ENCODE assay signal across 8 cellular contexts in the genomic region with DNA sequence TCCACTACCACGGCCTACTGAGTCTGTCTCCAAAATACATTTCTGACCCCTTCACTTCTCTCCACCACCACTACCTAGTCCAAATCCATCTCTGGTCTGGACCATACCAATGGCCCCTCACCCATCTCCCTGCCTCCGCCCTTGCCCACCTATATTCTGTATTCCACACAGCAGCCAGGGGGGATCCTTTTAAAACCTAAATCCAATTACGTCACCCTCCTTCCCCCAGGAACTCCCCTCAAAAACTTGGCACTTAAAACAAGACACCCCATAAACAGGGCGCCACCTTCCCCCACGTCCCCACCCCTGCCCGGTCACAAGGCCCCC. TPM values are rescaled to one million over a fixed set of nuclear protein-coding genes. Genes with fewer than 3 reads are reported as not detected.
DNase-seq lines count a peak whose midpoint lies in the region; ATAC-seq and TF ChIP-seq lines count a peak whose summit lies in the region.

No MANE protein-coding gene starts in this region.

- peak overlapping the region; percentile 96 for H3K27ac Mint-ChIP-seq in CD8-positive, alpha-beta T cell

- BruUV-seq in PC-9 (replicated peaks; lab: Mats Ljungman, UMichigan) = no TSS peak

- intact Hi-C loops in CD8-positive, alpha-beta T cell (cut with DNase I, micrococcal nuclease) = loop anchor here (1.0 to 10.0 kb wide), 4 partner anchors 71 to 404 kb away; a partner anchor contains a TSS
- intact Hi-C loops in PC-9 (cut with micrococcal nuclease; ENCODE audit: unreplicated experiment) (loop anchor here (5.0 kb wide), 3 partner anchors 66 to 141 kb away; no protein-coding TSS in a partner anchor), posterior cingulate gyrus (cut with DNase I) (loop anchor here (5.0 to 10.0 kb wide), 3 partner anchors 79 to 154 kb away; a partner anchor contains a TSS)

- H3K27me3 ChIP-seq in CD8-positive, alpha-beta T cell (ENCODE audit: insufficient read depth, low read length) = no peaks in the 10 kb centered on the region
- H3K27me3 ChIP-seq in PC-9 (ENCODE audit: insufficient read depth, low read depth) (peaks cover 5% of the 10 kb centered on the region; the same call in 1 of the 2 replicates), osteoblast (ENCODE audit: insufficient read depth, low read length) (no peaks in the 10 kb centered on the region)

- no peaks in the 10 kb centered on the region for H3K9me3 ChIP-seq in CD8-positive, alpha-beta T cell (ENCODE audit: low read length)
- H3K9me3 ChIP-seq in PC-9 (ENCODE audit: insufficient read depth, low read depth) (no peaks in the 10 kb centered on the region), osteoblast (ENCODE audit: low read depth, low read length) (no peaks in the 10 kb centered on the region)

- peaks cover 43% of the 10 kb centered on the region for H3K36me3 Mint-ChIP-seq in CD8-positive, alpha-beta T cell

- no peaks in the 10 kb centered on the region for H3K9me3 Mint-ChIP-seq in CD8-positive, alpha-beta T cell

- H3K9me2 ChIP-seq in PC-9 (ENCODE audit: insufficient read depth) = no peaks in the 10 kb centered on the region

- H3K4me3 Mint-ChIP-seq in CD8-positive, alpha-beta T cell = peak overlapping the region; percentile 97

- peaks cover 26% of the 10 kb centered on the region for H3K36me3 ChIP-seq in CD8-positive, alpha-beta T cell (ENCODE audit: insufficient read depth, low read length)
- peaks cover 20% of the 10 kb centered on the region for H3K36me3 ChIP-seq in PC-9 (ENCODE audit: low read depth)
- peaks cover 29% of the 10 kb centered on the region for H3K36me3 ChIP-seq in osteoblast (ENCODE audit: insufficient read depth, low read length)

- H4K20me1 ChIP-seq in PC-9 (ENCODE audit: insufficient read depth) = 0 out of 2 replicates have a peak, but pooled peaks cover 7% of the 10 kb centered on the region
- H4K20me1 ChIP-seq in osteoblast (ENCODE audit: insufficient read depth, low read length) = peaks cover 19% of the 10 kb centered on the region

- H2AFZ ChIP-seq in PC-9 = peak overlapping the region; percentile 99
- peak overlapping the region; percentile 92 for H2AFZ ChIP-seq in osteoblast (ENCODE audit: low read length)

- H3F3A ChIP-seq in PC-9 (ENCODE audit: insufficient read depth, low read depth) = no peaks in the 10 kb centered on the region

- no peak for ATAC-seq in CD8-positive, alpha-beta T cell
- ATAC-seq in GM18858 (IDR thresholded peaks at IDR 0.05; ENCODE audit: unreplicated experiment) = no peak

- peak overlapping the region; percentile 71 for H3K27ac ChIP-seq in CD8-positive, alpha-beta T cell (ENCODE audit: low read depth, low read length)
- H3K27ac ChIP-seq in PC-9 (no peak overlapping the region), epithelial cell of prostate (peak overlapping the region; percentile 9), osteoblast (ENCODE audit: low read depth, low read length) (peak overlapping the region; percentile 91)

- peak overlapping the region; percentile 96 for H3K4me2 ChIP-seq in PC-9
- peak overlapping the region; percentile 93 for H3K4me2 ChIP-seq in osteoblast (ENCODE audit: insufficient read depth, low read length)

- no peak for TF ChIP-seq CTCF in CD8-positive, alpha-beta T cell (IDR thresholded peaks at IDR 0.05)
- TF ChIP-seq CTCF in PC-9 (conservative IDR thresholded peaks at IDR 0.05) (no peak), osteoblast (IDR thresholded peaks at IDR 0.05; ENCODE audit: extremely low read depth, low read depth, low read length) (no peak), GM10248 (IDR thresholded peaks at IDR 0.05; ENCODE audit: control extremely low read depth, extremely low read depth, low read depth, missing control alignments) (no peak)

- CTCF ChIA-PET in CD8-positive, alpha-beta T cell (lab: Charles Lee) = interaction anchor here (1.4 to 4.3 kb wide), 6 partner anchors 8 to 100 kb away, joined by 3 to 38 read pairs (median 12); a partner anchor contains a TSS
- CTCF ChIA-PET in PC-9 (lab: Charles Lee) = interaction anchor here (0.8 to 1.3 kb wide), 4 partner anchors 99 to 113 kb away, joined by 3 to 21 read pairs (median 4); no protein-coding TSS in a partner anchor
- CTCF ChIA-PET in GM10248 (lab: Yijun Ruan, JAX) = interaction anchor here (0.8 to 9.1 kb wide), 32 partner anchors 9 to 128 kb away, joined by 3 to 200 read pairs (median 9); a partner anchor contains a TSS

- H3K4me1 ChIP-seq in CD8-positive, alpha-beta T cell (ENCODE audit: insufficient read depth, low read length) = peaks cover 16% of the 10 kb centered on the region
- peaks cover 8% of the 10 kb centered on the region for H3K4me1 ChIP-seq in PC-9 (replicated peaks; ENCODE audit: insufficient read depth)
- peaks cover 9% of the 10 kb centered on the region for H3K4me1 ChIP-seq in osteoblast (ENCODE audit: insufficient read depth, low read length)

- H3K27me3 Mint-ChIP-seq in CD8-positive, alpha-beta T cell (ENCODE audit: low read depth) = peaks cover 8% of the 10 kb centered on the region

- peaks cover 25% of the 10 kb centered on the region for H3K79me2 ChIP-seq in PC-9 (ENCODE audit: low read depth)
- peaks cover 30% of the 10 kb centered on the region for H3K79me2 ChIP-seq in osteoblast (ENCODE audit: insufficient read depth, low read length)

- DNase-seq in CD8-positive, alpha-beta T cell = no peak
- no peak for DNase-seq in PC-9
- DNase-seq in epithelial cell of prostate (ENCODE audit: low read depth, low spot score) = no peak
- DNase-seq in osteoblast (ENCODE audit: insufficient read length, low spot score, missing footprints) = no peak
- DNase-seq in posterior cingulate gyrus = no peak
- DNase-seq in NCI-H2081 (lab: John Stamatoyannopoulos, UW) = no peak
- DNase-seq in GM10248 (ENCODE audit: extremely low spot score) = no peak

- peaks cover 31% of the 10 kb centered on the region for H3K4me1 Mint-ChIP-seq in CD8-positive, alpha-beta T cell (ENCODE audit: low read depth)

- POLR2A ChIA-PET in CD8-positive, alpha-beta T cell (lab: Charles Lee) = interaction anchor here (0.6 kb wide), 1 partner anchor 16 kb away, joined by 3 read pairs; no protein-coding TSS in a partner anchor
- POLR2A ChIA-PET in PC-9 (lab: Charles Lee; ENCODE audit: unreplicated experiment) (interaction anchor here (0.9 kb wide), 1 partner anchor 128 kb away, joined by 11 read pairs; no protein-coding TSS in a partner anchor), GM10248 (lab: Yijun Ruan, JAX) (no interaction called here)

- peak overlapping the region; percentile 84 for H3K4me3 ChIP-seq in CD8-positive, alpha-beta T cell (ENCODE audit: low read depth, low read length)
- H3K4me3 ChIP-seq in PC-9 (peak overlapping the region; percentile 99), osteoblast (ENCODE audit: insufficient read depth, low read length) (peak overlapping the region; percentile 99)

RNA-seq across cellular contexts. Expression of a gene that starts 0.7 kb away (rescaled TPM):
- total RNA-seq in CD8-positive, alpha-beta T cell = 10 to 100 TPM; 12.2 to 13.4 TPM
- 13.7 and 15.3 TPM in 2 replicates for total RNA-seq in PC-9 (2021)
- total RNA-seq in osteoblast = 2.2 and 2.7 TPM in 2 replicates

RNA-seq across cellular contexts. Expression of a gene that starts 16.8 kb away (rescaled TPM):
- not detected for total RNA-seq in CD8-positive, alpha-beta T cell
- not detected in 2 replicates for total RNA-seq in PC-9 (2021)
- under 0.01 TPM in 1 of 2 replicates, not detected in the other for total RNA-seq in osteoblast

RNA-seq across cellular contexts. Expression of a gene that starts 59.1 kb away (rescaled TPM):
- not detected for total RNA-seq in CD8-positive, alpha-beta T cell
- total RNA-seq in PC-9 (2021) = 0.31 and 0.35 TPM in 2 replicates
- not detected in 2 replicates for total RNA-seq in osteoblast
